ENCODE assay signal across 10 cellular contexts in the genomic region with DNA sequence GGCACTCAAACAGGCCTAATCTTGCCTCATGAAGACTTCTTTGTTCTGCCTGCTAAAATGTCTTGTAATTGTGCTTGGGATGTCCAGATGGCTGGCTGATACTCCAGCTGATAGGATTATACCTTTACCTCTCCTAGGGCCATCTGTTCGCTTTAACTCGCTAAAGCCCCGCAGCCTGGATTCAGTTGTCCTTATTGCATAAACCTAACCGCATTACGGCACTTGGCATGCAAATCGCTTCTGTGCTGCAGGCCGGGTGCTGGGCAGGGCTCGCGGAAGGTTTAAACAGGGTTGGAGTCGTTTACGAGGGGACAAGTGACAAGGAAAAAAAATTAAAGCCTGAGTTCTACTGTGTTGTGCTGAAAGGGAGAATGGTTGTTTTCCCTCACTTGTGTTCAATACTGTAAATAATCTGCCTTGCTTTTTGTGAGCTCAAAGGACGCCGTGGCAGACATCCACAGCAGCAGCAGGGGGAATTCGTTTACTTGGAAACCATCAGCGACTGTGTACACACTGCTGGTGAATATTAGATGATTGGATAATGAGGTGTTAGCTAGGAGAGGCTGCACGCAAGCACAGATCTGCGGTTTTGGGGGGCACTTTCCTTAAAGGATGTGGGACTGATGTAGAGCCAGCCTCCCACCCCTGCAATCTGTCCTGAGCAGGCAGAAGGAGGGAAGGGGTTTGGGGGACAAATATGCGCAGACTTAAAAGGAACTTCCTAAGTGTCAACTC.
DNase-seq lines count a peak whose midpoint lies in the region; ATAC-seq, FAIRE-seq and TF ChIP-seq lines count a peak whose summit lies in the region.
"Had no signal": no experiment of that assay in that cellular context is flagged by ENCODE, and none has a peak within 500 bp of the region (broad histone marks: within the 10 kb centered on the region; RNA-seq: fewer than 3 reads in every experiment).

No MANE protein-coding gene starts in this region.

- no peak overlapping the region for H2BK15ac ChIP-seq in neuronal stem cell (ENCODE audit: low read length)

- H3K18ac ChIP-seq in neuronal stem cell (ENCODE audit: low read length): no peak overlapping the region

- no peak for TF ChIP-seq CTCF in bronchial epithelial cell (IDR thresholded peaks at IDR 0.05; ENCODE audit: insufficient read depth, low read length, severe bottlenecking)

- H4K8ac ChIP-seq in neuronal stem cell (ENCODE audit: low read depth, low read length): no peak overlapping the region

- H3K9me3 ChIP-seq in neuronal stem cell (replicated peaks in 1 of 2; ENCODE audit: control insufficient read depth in 2 of 2, insufficient read depth in 1 of 2, low read depth in 1 of 2, low read length in 2 of 2): peaks cover 2 to 3% of the 10 kb centered on the region in 2 donors

- H3K4me2 ChIP-seq in neuronal stem cell (ENCODE audit: insufficient read depth, low read length, poor library complexity, severe bottlenecking): no peak overlapping the region

- no peaks in the 10 kb centered on the region for H3K79me1 ChIP-seq in neuronal stem cell (ENCODE audit: low read depth, low read length)

- no peak overlapping the region for H3K23ac ChIP-seq in neuronal stem cell (ENCODE audit: low read depth, low read length, poor library complexity)

- no peak overlapping the region for H3K9ac ChIP-seq in neuronal stem cell (ENCODE audit: low read depth, low read length, poor library complexity)

- H2BK12ac ChIP-seq in neuronal stem cell (ENCODE audit: low read length): no peak overlapping the region

- no peak overlapping the region for H2AK5ac ChIP-seq in neuronal stem cell (ENCODE audit: low read depth, low read length)

- H3K27ac ChIP-seq in neuronal stem cell (replicated peaks; ENCODE audit: low read length): peak overlapping the region; percentile 37

- H2BK120ac ChIP-seq in neuronal stem cell (ENCODE audit: low read depth, low read length): no peak overlapping the region

- no peak for ATAC-seq in GM18517 (IDR thresholded peaks at IDR 0.05; ENCODE audit: unreplicated experiment)
- ATAC-seq: K562; naive thymus-derived CD4-positive, alpha-beta T cell had no signal

- no peak overlapping the region for H2BK5ac ChIP-seq in neuronal stem cell (ENCODE audit: low read length)

- no CpG with 5 or more reads among the region's 18 CpGs for WGBS in neuronal stem cell (ENCODE audit: extremely low coverage in 2 of 2, insufficient read length in 2 of 2, insufficient replicate concordance in 1 of 2), 2 donors

- H3K4me3 ChIP-seq in bronchial epithelial cell (ENCODE audit: low read depth, low read length) (no peak overlapping the region), neuronal stem cell (ENCODE audit: low read length in 2 of 2) (no peak overlapping the region)
- H3K4me3 ChIP-seq: K562 had no signal

- no peak overlapping the region for H3K4ac ChIP-seq in neuronal stem cell (ENCODE audit: low read length)

- no peaks in the 10 kb centered on the region for H3K27me3 ChIP-seq in bronchial epithelial cell (ENCODE audit: control insufficient read depth, insufficient read depth, low read length)
- H3K27me3 ChIP-seq in neuronal stem cell (ENCODE audit: control insufficient read depth in 3 of 3, insufficient read depth in 3 of 3, low read depth in 1 of 3, low read length in 3 of 3): no peaks in the 10 kb centered on the region

- H2AFZ ChIP-seq in neuronal stem cell (ENCODE audit: low read length): peak overlapping the region; percentile 73

- H4K91ac ChIP-seq in neuronal stem cell (ENCODE audit: low read depth, low read length, poor library complexity): no peak overlapping the region

- no peak for FAIRE-seq in bronchial epithelial cell (lab: Jason Lieb, UNC)
- FAIRE-seq: K562 had no signal

- H3K4me1 ChIP-seq in neuronal stem cell (ENCODE audit: control insufficient read depth in 2 of 2, insufficient read depth in 1 of 2, low read depth in 1 of 2, low read length in 2 of 2): peaks cover 0 to 23% of the 10 kb centered on the region in 2 donors

- H3K36me3 ChIP-seq in bronchial epithelial cell (ENCODE audit: control insufficient read depth, insufficient read depth, low read length) (no peaks in the 10 kb centered on the region), neuronal stem cell (replicated peaks in 1 of 2; ENCODE audit: control insufficient read depth in 2 of 2, insufficient read depth in 2 of 2, low read length in 2 of 2) (no peaks in the 10 kb centered on the region)

- no peak overlapping the region for H3K14ac ChIP-seq in neuronal stem cell (ENCODE audit: low read length)

- DNase-seq in DMS79 treated with DMSO at 0.1 percent for 48 hours (lab: John Stamatoyannopoulos, UW): peak; percentile 54
- DNase-seq in NCI-H1930 (lab: John Stamatoyannopoulos, UW): peak; percentile 67 to 85
- DNase-seq in bronchial epithelial cell (ENCODE audit: low read depth): peak; percentile 9
- no peak for DNase-seq in neuronal stem cell (ENCODE audit: low spot score)
- no peak for DNase-seq in superior temporal gyrus (ENCODE audit: extremely low spot score)
- DNase-seq in stimulated activated CD4-positive, alpha-beta T cell treated with anti-CD3 and anti-CD28 coated beads, Interleukin-1b, Interleukin-23, amount 100 ng/mL, for 48 hours: no peak
- no peak for DNase-seq in T-helper 9 cell
- DNase-seq: naive thymus-derived CD4-positive, alpha-beta T cell had no signal

Comparison
In these comparisons a context has a peak if more than half of its experiments do, and no peak if none do; other contexts are left out.
1. DNase-seq: peak in DMS79 treated with DMSO at 0.1 percent for 48 hours (single experiment), NCI-H1930 (2 of 2) and bronchial epithelial cell (single experiment); none in neuronal stem cell (single experiment), superior temporal gyrus (single experiment), stimulated activated CD4-positive, alpha-beta T cell treated with anti-CD3 and anti-CD28 coated beads, Interleukin-1b, Interleukin-23, amount 100 ng/mL, for 48 hours (single experiment) and T-helper 9 cell (single experiment).